1 cellular context compared by ENCODE assay signal in the genomic region with DNA sequence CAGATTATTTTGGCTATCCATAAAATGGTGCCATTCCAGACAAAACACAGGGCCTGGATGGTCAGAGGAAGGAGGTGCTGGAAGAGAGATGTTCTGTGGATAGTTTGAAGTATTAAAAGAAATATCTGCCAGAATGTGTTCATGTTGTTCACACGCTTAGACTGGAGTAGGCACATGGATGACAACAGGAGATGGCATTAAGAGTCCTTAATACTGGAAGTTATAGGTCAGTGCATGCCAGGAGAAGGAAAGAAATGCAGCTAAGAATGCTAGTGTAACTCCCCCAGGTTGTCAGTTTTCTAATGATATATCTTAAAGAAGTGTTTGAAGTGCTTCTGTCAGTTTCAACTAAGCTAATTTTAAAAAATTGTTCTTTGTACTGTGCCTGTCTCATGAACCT.
TF ChIP-seq lines count a peak whose summit lies in the region.

No MANE protein-coding gene starts in this region.

TF ChIP-seq in IMR-90, 13 proteins besides CTCF, POLR2A, EP300 and RAD21:
- TF ChIP-seq, protein P1, sequence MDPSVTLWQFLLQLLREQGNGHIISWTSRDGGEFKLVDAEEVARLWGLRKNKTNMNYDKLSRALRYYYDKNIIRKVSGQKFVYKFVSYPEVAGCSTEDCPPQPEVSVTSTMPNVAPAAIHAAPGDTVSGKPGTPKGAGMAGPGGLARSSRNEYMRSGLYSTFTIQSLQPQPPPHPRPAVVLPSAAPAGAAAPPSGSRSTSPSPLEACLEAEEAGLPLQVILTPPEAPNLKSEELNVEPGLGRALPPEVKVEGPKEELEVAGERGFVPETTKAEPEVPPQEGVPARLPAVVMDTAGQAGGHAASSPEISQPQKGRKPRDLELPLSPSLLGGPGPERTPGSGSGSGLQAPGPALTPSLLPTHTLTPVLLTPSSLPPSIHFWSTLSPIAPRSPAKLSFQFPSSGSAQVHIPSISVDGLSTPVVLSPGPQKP (IDR thresholded peaks at IDR 0.05; ENCODE audit: borderline replicate concordance, low read depth, low read length), result no peak
- TF ChIP-seq FOS (IDR thresholded peaks at IDR 0.05; ENCODE audit: low read depth, low read length) (no peak), RCOR1 (IDR thresholded peaks at IDR 0.05; ENCODE audit: insufficient replicate concordance, low read length) (no peak), NFE2L2 (IDR thresholded peaks at IDR 0.05; ENCODE audit: low read depth, low read length) (no peak)
